In genomic region chr9:94420098-94420497, GRCh38 we compare ENCODE assay signal across 7 cellular contexts.
DNase-seq lines count a peak whose midpoint lies in the region; ATAC-seq and TF ChIP-seq lines count a peak whose summit lies in the region.
"Not testable (repeated sequence)": the region's sequence is repeated elsewhere in the genome, so short reads cannot be mapped to it uniquely, and the experiment has no call there.

No MANE protein-coding gene starts in this region.

- 33 to 50% (median 37%) methylated on average over 5 of the region's 5 CpGs for WGBS in psoas muscle, 3 donors

- not testable (repeated sequence) for H3K4me2 ChIP-seq in GM23338

- intact Hi-C loops in left lung (cut with DNase I); psoas muscle (cut with DNase I): not testable (repeated sequence)

- H3K4me3 Mint-ChIP-seq in GM23338, WTC11: not testable (repeated sequence)

- not testable (repeated sequence) for H3K4me1 Mint-ChIP-seq in GM23338, WTC11

- H3K4me1 ChIP-seq in GM23338 (ENCODE audit: insufficient read depth); left lung; psoas muscle: not testable (repeated sequence)

- H3K9me3 ChIP-seq in left lung, psoas muscle: not testable (repeated sequence)

- not testable (repeated sequence) for H3K4me3 ChIP-seq in GM23338, left lung, psoas muscle

- not testable (repeated sequence) for H2AFZ ChIP-seq in GM23338

- not testable (repeated sequence) for H3K9me2 ChIP-seq in GM23338 (ENCODE audit: insufficient read depth)

- CTCF ChIA-PET in WTC11 (lab: Charles Lee) = not testable (repeated sequence)

- peaks cover 11% of the 10 kb centered on the region; the same call in 2 of the 3 replicates for H3K36me3 Mint-ChIP-seq in GM23338 (ENCODE audit: low read depth)
- H3K36me3 Mint-ChIP-seq in WTC11 = not testable (repeated sequence)

- not testable (repeated sequence) for H4K20me1 ChIP-seq in GM23338 (replicated peaks; ENCODE audit: insufficient read depth)

- not testable (repeated sequence) for H3K27me3 ChIP-seq in GM23338 (ENCODE audit: insufficient read depth); left lung; psoas muscle (ENCODE audit: insufficient read depth in 3 of 3, low read length in 2 of 3)

- not testable (repeated sequence) for H3K9me3 Mint-ChIP-seq in GM23338, WTC11

- TF ChIP-seq CTCF in GM23338 (conservative IDR thresholded peaks at IDR 0.05; ENCODE audit: low read depth in 2 of 2); WTC11 (IDR thresholded peaks at IDR 0.05); left lung (IDR thresholded peaks at IDR 0.05); psoas muscle (IDR thresholded peaks at IDR 0.05): not testable (repeated sequence)

- POLR2A ChIA-PET in WTC11 (lab: Charles Lee) = not testable (repeated sequence)

- peak; percentile 38 for DNase-seq in GM23338 (ENCODE audit: low spot score)
- peak; percentile 52 for DNase-seq in NCI-H2029 (lab: John Stamatoyannopoulos, UW)
- DNase-seq in NCI-H510A (lab: John Stamatoyannopoulos, UW) = peak; percentile 14
- peak; percentile 21 for DNase-seq in WTC11 (ENCODE audit: low spot score)
- peak; percentile 27 for DNase-seq in epithelial cell of prostate (ENCODE audit: low read depth, low spot score)
- DNase-seq in left lung = peak in 1 of 2 donors; percentile 43
- DNase-seq in psoas muscle = not testable (repeated sequence)

- H3K27ac ChIP-seq in GM23338 (ENCODE audit: low read depth); epithelial cell of prostate; left lung: not testable (repeated sequence)
- H3K27ac ChIP-seq in psoas muscle = peak overlapping the region; percentile 19

- not testable (repeated sequence) for H3K27me3 Mint-ChIP-seq in GM23338 (ENCODE audit: insufficient read depth, low read depth, poor library complexity); WTC11 (ENCODE audit: low read depth)

- peak; percentile 83 for ATAC-seq in GM23338
- peak; percentile 51; the same call in 1 of the 2 replicates for ATAC-seq in WTC11
- peak; percentile 89 for ATAC-seq in left lung
- ATAC-seq in psoas muscle = peak in 3 of 4 donors; percentile 61 to 72 (median 69)

- not testable (repeated sequence) for H3F3A ChIP-seq in GM23338 (replicated peaks; ENCODE audit: low read depth)

- not testable (repeated sequence) for H3K36me3 ChIP-seq in GM23338 (ENCODE audit: insufficient read depth); left lung; psoas muscle (ENCODE audit: insufficient read depth in 1 of 2, low read depth in 1 of 2)

- H3K27ac Mint-ChIP-seq in GM23338 = peak overlapping the region; percentile 5; the same call in 1 of the 2 replicates
- H3K27ac Mint-ChIP-seq in WTC11 = peak overlapping the region; percentile 5; the same call in 1 of the 2 replicates

- H3K79me2 ChIP-seq in GM23338 (replicated peaks; ENCODE audit: insufficient read depth) = peaks cover 12% of the 10 kb centered on the region; the same call in 1 of the 2 replicates
